In genomic region chr5:141691867-141692532, GRCh38 we compare ENCODE assay signal across 1 cellular context.
A peak's percentile ranks its signal among the peaks of the same experiment; 100 is the strongest.
TF ChIP-seq lines count a peak whose summit lies in the region.

No MANE protein-coding gene starts in this region.

TF ChIP-seq in K562, 482 proteins besides CTCF, POLR2A, EP300 and RAD21 (continued from another document and continues in another):
- TF ChIP-seq TFAP4 (CRISPR knock-in tag; IDR thresholded peaks at IDR 0.05; ENCODE audit: borderline replicate concordance), result no peak; the same call in 1 of the 2 replicates
- TF ChIP-seq PBX2 (CRISPR knock-in tag; IDR thresholded peaks at IDR 0.05; ENCODE audit: low read depth), result no peak
- no peak for TF ChIP-seq PBX2 (tag; conservative IDR thresholded peaks at IDR 0.05; ENCODE audit: low read depth)
- TF ChIP-seq, protein P1, sequence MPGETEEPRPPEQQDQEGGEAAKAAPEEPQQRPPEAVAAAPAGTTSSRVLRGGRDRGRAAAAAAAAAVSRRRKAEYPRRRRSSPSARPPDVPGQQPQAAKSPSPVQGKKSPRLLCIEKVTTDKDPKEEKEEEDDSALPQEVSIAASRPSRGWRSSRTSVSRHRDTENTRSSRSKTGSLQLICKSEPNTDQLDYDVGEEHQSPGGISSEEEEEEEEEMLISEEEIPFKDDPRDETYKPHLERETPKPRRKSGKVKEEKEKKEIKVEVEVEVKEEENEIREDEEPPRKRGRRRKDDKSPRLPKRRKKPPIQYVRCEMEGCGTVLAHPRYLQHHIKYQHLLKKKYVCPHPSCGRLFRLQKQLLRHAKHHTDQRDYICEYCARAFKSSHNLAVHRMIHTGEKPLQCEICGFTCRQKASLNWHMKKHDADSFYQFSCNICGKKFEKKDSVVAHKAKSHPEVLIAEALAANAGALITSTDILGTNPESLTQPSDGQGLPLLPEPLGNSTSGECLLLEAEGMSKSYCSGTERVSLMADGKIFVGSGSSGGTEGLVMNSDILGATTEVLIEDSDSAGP (CRISPR knock-in tag; IDR thresholded peaks at IDR 0.05), result no peak
- TF ChIP-seq, protein P2, sequence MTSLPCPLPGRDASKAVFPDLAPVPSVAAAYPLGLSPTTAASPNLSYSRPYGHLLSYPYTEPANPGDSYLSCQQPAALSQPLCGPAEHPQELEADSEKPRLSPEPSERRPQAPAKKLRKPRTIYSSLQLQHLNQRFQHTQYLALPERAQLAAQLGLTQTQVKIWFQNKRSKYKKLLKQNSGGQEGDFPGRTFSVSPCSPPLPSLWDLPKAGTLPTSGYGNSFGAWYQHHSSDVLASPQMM (CRISPR knock-in tag; IDR thresholded peaks at IDR 0.05), result no peak
- TF ChIP-seq POLR2AphosphoS2 (IDR thresholded peaks at IDR 0.05; ENCODE audit: low read length), result no peak
- 0 out of 2 replicates have a peak, but pooled peaks have one; percentile 47 for TF ChIP-seq MIER1 (IDR thresholded peaks at IDR 0.05; ENCODE audit: low read depth)
- no peak for TF ChIP-seq MAFF (IDR thresholded peaks at IDR 0.05; ENCODE audit: low read length)
- no peak for TF ChIP-seq SAFB (IDR thresholded peaks at IDR 0.05; ENCODE audit: borderline replicate concordance, low read depth, low read length)
- TF ChIP-seq MTF1 (CRISPR knock-in tag; IDR thresholded peaks at IDR 0.05; ENCODE audit: borderline replicate concordance), result no peak
- TF ChIP-seq TOE1 (IDR thresholded peaks at IDR 0.05; ENCODE audit: borderline replicate concordance), result peak; percentile 49; the same call in 1 of the 2 replicates
- no peak for TF ChIP-seq TOE1 (CRISPR knock-in tag; IDR thresholded peaks at IDR 0.05; ENCODE audit: borderline replicate concordance, low read depth)
- TF ChIP-seq CBFA2T2 (conservative IDR thresholded peaks at IDR 0.05), result no peak
- TF ChIP-seq HMG20A (CRISPR knock-in tag; conservative IDR thresholded peaks at IDR 0.05), result no peak
- no peak for TF ChIP-seq ARID1B (IDR thresholded peaks at IDR 0.05)
- TF ChIP-seq CHD7 (IDR thresholded peaks at IDR 0.05; ENCODE audit: low read depth, low read length), result no peak
- TF ChIP-seq, protein P3, sequence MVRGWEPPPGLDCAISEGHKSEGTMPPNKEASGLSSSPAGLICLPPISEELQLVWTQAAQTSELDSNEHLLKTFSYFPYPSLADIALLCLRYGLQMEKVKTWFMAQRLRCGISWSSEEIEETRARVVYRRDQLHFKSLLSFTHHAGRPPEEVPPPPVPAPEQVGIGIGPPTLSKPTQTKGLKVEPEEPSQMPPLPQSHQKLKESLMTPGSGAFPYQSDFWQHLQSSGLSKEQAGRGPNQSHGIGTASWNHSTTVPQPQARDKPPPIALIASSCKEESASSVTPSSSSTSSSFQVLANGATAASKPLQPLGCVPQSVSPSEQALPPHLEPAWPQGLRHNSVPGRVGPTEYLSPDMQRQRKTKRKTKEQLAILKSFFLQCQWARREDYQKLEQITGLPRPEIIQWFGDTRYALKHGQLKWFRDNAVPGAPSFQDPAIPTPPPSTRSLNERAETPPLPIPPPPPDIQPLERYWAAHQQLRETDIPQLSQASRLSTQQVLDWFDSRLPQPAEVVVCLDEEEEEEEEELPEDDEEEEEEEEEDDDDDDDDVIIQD (CRISPR knock-in tag; IDR thresholded peaks at IDR 0.05), result no peak
- no peak for TF ChIP-seq MAX (CRISPR knock-in tag; IDR thresholded peaks at IDR 0.05)
- peak in 1 of 2 experiments; percentile 75; a peak in 1 of 4 replicates for TF ChIP-seq SRF (CRISPR knock-in tag; IDR thresholded peaks at IDR 0.05)
- peak; percentile 64; the same call in 1 of the 2 replicates for TF ChIP-seq ZFX (CRISPR knock-in tag; IDR thresholded peaks at IDR 0.05)
- TF ChIP-seq, protein P4, sequence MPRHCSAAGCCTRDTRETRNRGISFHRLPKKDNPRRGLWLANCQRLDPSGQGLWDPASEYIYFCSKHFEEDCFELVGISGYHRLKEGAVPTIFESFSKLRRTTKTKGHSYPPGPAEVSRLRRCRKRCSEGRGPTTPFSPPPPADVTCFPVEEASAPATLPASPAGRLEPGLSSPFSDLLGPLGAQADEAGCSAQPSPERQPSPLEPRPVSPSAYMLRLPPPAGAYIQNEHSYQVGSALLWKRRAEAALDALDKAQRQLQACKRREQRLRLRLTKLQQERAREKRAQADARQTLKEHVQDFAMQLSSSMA (CRISPR knock-in tag; IDR thresholded peaks at IDR 0.05), result no peak
- no peak for TF ChIP-seq KLF10 (CRISPR knock-in tag; IDR thresholded peaks at IDR 0.05)
- TF ChIP-seq ZNF217 (CRISPR knock-in tag; IDR thresholded peaks at IDR 0.05), result no peak
- TF ChIP-seq ZNF165 (CRISPR knock-in tag; IDR thresholded peaks at IDR 0.05; ENCODE audit: borderline replicate concordance), result no peak
- no peak for TF ChIP-seq NCOA1 (IDR thresholded peaks at IDR 0.05; ENCODE audit: low read depth)
- TF ChIP-seq ESRRB (CRISPR knock-in tag; IDR thresholded peaks at IDR 0.05; ENCODE audit: borderline replicate concordance), result no peak
- no peak for TF ChIP-seq ZNF280B (CRISPR knock-in tag; IDR thresholded peaks at IDR 0.05)
- no peak for TF ChIP-seq SIRT6 (IDR thresholded peaks at IDR 0.05; ENCODE audit: low read depth, low read length)
- no peak for TF ChIP-seq DIDO1 (tag; IDR thresholded peaks at IDR 0.05; ENCODE audit: low read depth)
- TF ChIP-seq, protein P5, sequence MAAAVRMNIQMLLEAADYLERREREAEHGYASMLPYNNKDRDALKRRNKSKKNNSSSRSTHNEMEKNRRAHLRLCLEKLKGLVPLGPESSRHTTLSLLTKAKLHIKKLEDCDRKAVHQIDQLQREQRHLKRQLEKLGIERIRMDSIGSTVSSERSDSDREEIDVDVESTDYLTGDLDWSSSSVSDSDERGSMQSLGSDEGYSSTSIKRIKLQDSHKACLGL (CRISPR knock-in tag; IDR thresholded peaks at IDR 0.05; ENCODE audit: borderline replicate concordance, poor library complexity, severe bottlenecking), result no peak
- TF ChIP-seq, protein P6, sequence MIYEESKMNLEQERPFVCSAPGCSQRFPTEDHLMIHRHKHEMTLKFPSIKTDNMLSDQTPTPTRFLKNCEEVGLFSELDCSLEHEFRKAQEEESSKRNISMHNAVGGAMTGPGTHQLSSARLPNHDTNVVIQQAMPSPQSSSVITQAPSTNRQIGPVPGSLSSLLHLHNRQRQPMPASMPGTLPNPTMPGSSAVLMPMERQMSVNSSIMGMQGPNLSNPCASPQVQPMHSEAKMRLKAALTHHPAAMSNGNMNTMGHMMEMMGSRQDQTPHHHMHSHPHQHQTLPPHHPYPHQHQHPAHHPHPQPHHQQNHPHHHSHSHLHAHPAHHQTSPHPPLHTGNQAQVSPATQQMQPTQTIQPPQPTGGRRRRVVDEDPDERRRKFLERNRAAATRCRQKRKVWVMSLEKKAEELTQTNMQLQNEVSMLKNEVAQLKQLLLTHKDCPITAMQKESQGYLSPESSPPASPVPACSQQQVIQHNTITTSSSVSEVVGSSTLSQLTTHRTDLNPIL (CRISPR knock-in tag; IDR thresholded peaks at IDR 0.05), result no peak
- TF ChIP-seq NR3C1 (CRISPR knock-in tag; IDR thresholded peaks at IDR 0.05), result no peak
- no peak for TF ChIP-seq NR1H2 (CRISPR knock-in tag; IDR thresholded peaks at IDR 0.05)
